ENCODE assay signal across 17 cellular contexts in genomic region chr19:4042064-4042730, GRCh38. TPM values are rescaled to one million over a fixed set of nuclear protein-coding genes. Genes with fewer than 3 reads are reported as not detected.
DNase-seq lines count a peak whose midpoint lies in the region; ATAC-seq and TF ChIP-seq lines count a peak whose summit lies in the region.
"Had no signal": no experiment of that assay in that cellular context is flagged by ENCODE, and none has a peak within 500 bp of the region (broad histone marks: within the 10 kb centered on the region; RNA-seq: fewer than 3 reads in every experiment).

No MANE protein-coding gene starts in this region.

- in situ Hi-C loops in transverse colon (cut with MboI; ENCODE audit: low pct_ligation_motif_present in 1 of 4, low pct_unique_long_range_greater_than_20kb in 1 of 4, low sequenced_read_pairs in 3 of 4) = no loop called here

- TF ChIP-seq EP300 in transverse colon (IDR thresholded peaks at IDR 0.05; ENCODE audit: low read depth) = no peak

- no peak overlapping the region for H3K27ac Mint-ChIP-seq in MCF 10A (ENCODE audit: low read depth, unreplicated experiment)
- H3K27ac Mint-ChIP-seq: CD8-positive, alpha-beta T cell had no signal

- H3K4me3 Mint-ChIP-seq in MCF 10A (ENCODE audit: unreplicated experiment) = no peak overlapping the region
- H3K4me3 Mint-ChIP-seq: CD8-positive, alpha-beta T cell had no signal

- CTCF ChIA-PET in MCF 10A (lab: Yijun Ruan, JAX) = interaction anchor here (0.7 kb wide), 2 partner anchors 192 to 425 kb away, joined by 3 read pairs; no protein-coding TSS in a partner anchor

- POLR2A ChIA-PET in MCF 10A (lab: Yijun Ruan, JAX) = interaction anchor here (1.5 kb wide), 1 partner anchor 10 kb away, joined by 4 read pairs; no protein-coding TSS in a partner anchor

- H3K4me1 ChIP-seq in breast epithelium = peaks cover 0 to 16% of the 10 kb centered on the region in 2 donors
- peaks cover 0 to 8% of the 10 kb centered on the region in 2 donors for H3K4me1 ChIP-seq in mucosa of rectum (ENCODE audit: control insufficient read depth in 2 of 2, insufficient read depth in 2 of 2, low read length in 2 of 2)
- H3K4me1 ChIP-seq in transverse colon = peaks cover 3 to 35% (median 17%) of the 10 kb centered on the region in 4 donors
- H3K4me1 ChIP-seq: A549 had no signal

- no peaks in the 10 kb centered on the region for H3K27me3 Mint-ChIP-seq in MCF 10A (ENCODE audit: insufficient read depth, unreplicated experiment)

- H3K4me1 Mint-ChIP-seq in MCF 10A (ENCODE audit: insufficient read depth, unreplicated experiment) = no peaks in the 10 kb centered on the region

- H3K4me3 ChIP-seq in breast epithelium = peak overlapping the region in 1 of 3 donors; percentile 24
- H3K4me3 ChIP-seq in mucosa of rectum (ENCODE audit: low read length in 2 of 2) = no peak overlapping the region
- H3K4me3 ChIP-seq in transverse colon = no peak overlapping the region
- H3K4me3 ChIP-seq: A549, SK-N-MC had no signal

- peak overlapping the region; percentile 78 to 83 for H3K27ac ChIP-seq in breast epithelium
- H3K27ac ChIP-seq in mucosa of rectum (ENCODE audit: low read depth in 2 of 2, low read length in 2 of 2) = peak overlapping the region; percentile 38 to 42
- H3K27ac ChIP-seq in transverse colon = peak overlapping the region; percentile 38 to 67 (median 51)
- H3K27ac ChIP-seq: A549, SK-N-MC had no signal

- no peaks in the 10 kb centered on the region for H3K36me3 ChIP-seq in breast epithelium
- peaks cover 9 to 15% of the 10 kb centered on the region in 2 donors for H3K36me3 ChIP-seq in mucosa of rectum (ENCODE audit: control insufficient read depth in 2 of 2, insufficient read depth in 2 of 2, low read length in 2 of 2)
- H3K36me3 ChIP-seq in transverse colon = peaks cover 0 to 22% (median 8%) of the 10 kb centered on the region in 4 donors

- no peaks in the 10 kb centered on the region for H3K9me3 ChIP-seq in breast epithelium
- no peaks in the 10 kb centered on the region for H3K9me3 ChIP-seq in mucosa of rectum (ENCODE audit: control insufficient read depth in 2 of 2, low read length in 2 of 2)
- no peaks in the 10 kb centered on the region for H3K9me3 ChIP-seq in transverse colon
- H3K9me3 ChIP-seq: A549 had no signal

- TF ChIP-seq CTCF in breast epithelium (IDR thresholded peaks at IDR 0.05) (no peak), MCF 10A (IDR thresholded peaks at IDR 0.05; ENCODE audit: unreplicated experiment) (no peak), transverse colon (IDR thresholded peaks at IDR 0.05) (no peak)

- TF ChIP-seq POLR2A in breast epithelium (IDR thresholded peaks at IDR 0.05) (no peak), transverse colon (IDR thresholded peaks at IDR 0.05) (no peak)

- H3K36me3 Mint-ChIP-seq in MCF 10A (ENCODE audit: insufficient read depth, unreplicated experiment) = peaks cover 75% of the 10 kb centered on the region

- WGBS in transverse colon (ENCODE audit: low coverage in 1 of 2), 2 donors = 70% methylated on average over 11 of the region's 14 CpGs; no CpG with 5 or more reads in 1 of the 2 donors

- ATAC-seq in esophagus mucosa (peak; percentile 6), HG03354 (IDR thresholded peaks at IDR 0.05; ENCODE audit: poor library complexity, severe bottlenecking, unreplicated experiment) (no peak)
- ATAC-seq: CD8-positive, alpha-beta T cell had no signal

- H3K27me3 ChIP-seq in breast epithelium (no peaks in the 10 kb centered on the region), mucosa of rectum (ENCODE audit: control insufficient read depth in 2 of 2, insufficient read depth in 2 of 2, low read length in 2 of 2) (no peaks in the 10 kb centered on the region), transverse colon (no peaks in the 10 kb centered on the region)

- H3K9me3 Mint-ChIP-seq in MCF 10A (ENCODE audit: unreplicated experiment) = no peaks in the 10 kb centered on the region
- H3K9me3 Mint-ChIP-seq: CD8-positive, alpha-beta T cell had no signal

- intact Hi-C loops in breast epithelium (cut with DNase I; ENCODE audit: low total_unique reads) = no loop called here
- intact Hi-C loops in MCF 10A (cut with micrococcal nuclease) = no loop called here
- intact Hi-C loops in transverse colon (cut with DNase I; ENCODE audit: low total_unique reads) = no loop called here

- H3K9ac ChIP-seq in mucosa of rectum (ENCODE audit: low read depth in 1 of 2, low read length in 2 of 2) = no peak overlapping the region

- BruUV-seq in MCF 10A (replicated peaks; lab: Mats Ljungman, UMichigan) = no TSS peak

- DNase-seq in breast epithelium (ENCODE audit: low spot score in 2 of 2) (no peak), MCF 10A (ENCODE audit: unreplicated experiment) (no peak), transverse colon (no peak), anterior cingulate cortex (lab: John Stamatoyannopoulos, UW) (no peak)
- DNase-seq in stimulated activated CD4-positive, alpha-beta T cell treated with anti-CD3 and anti-CD28 coated beads, Interleukin-4, amount 100 ng/mL, for 24 hours = no peak
- DNase-seq: CD8-positive, alpha-beta T cell; EL; midbrain; NCI-H1105; NK-92 treated with Interleukin-12 subunit alpha and Interleukin-12 subunit beta, amount 100 ng/mL, for 24 hours; stimulated activated CD4-positive, alpha-beta T cell treated with anti-CD3 and anti-CD28 coated beads, Interleukin-1b, Interleukin-23, amount 100 ng/mL, for 48 hours; stimulated activated CD8-positive, alpha-beta memory T cell treated with anti-CD3 and anti-CD28 coated beads, Interleukin-4, amount 100 ng/mL, for 48 hours had no signal

RNA-seq across cellular contexts. Expression of gene ZBTB7A, which starts 24.5 kb away (rescaled TPM):
- total RNA-seq in breast epithelium (10 to 100 TPM; 29.0 to 38.7 (median 29.8) TPM), MCF 10A (2022) (32.7 and 35.1 TPM in 2 replicates), esophagus mucosa (53.7 TPM), transverse colon (100 to 1,000 TPM; 101 to 224 (median 141) TPM)

RNA-seq across cellular contexts. Expression of gene PIAS4, which starts 34.7 kb away (rescaled TPM):
- 10 to 100 TPM in 2 of 3 donors, 1 to 10 TPM in 1; 9.4 to 17.0 (median 15.7) TPM for total RNA-seq in breast epithelium
- total RNA-seq in MCF 10A (2022) = 15.1 and 31.4 TPM in 2 replicates
- total RNA-seq in esophagus mucosa = 19.3 TPM
- total RNA-seq in transverse colon = 100 to 1,000 TPM in 1 of 4 donors, 10 to 100 TPM in 3; 15.5 to 110 (median 23.0) TPM

RNA-seq across cellular contexts. Expression of gene EEF2, which starts 56.9 kb away (rescaled TPM):
- total RNA-seq in breast epithelium = 1,000 to 10,000 TPM; 1,628 to 2,598 (median 1,993) TPM
- total RNA-seq in MCF 10A (2022) = 2,296 and 3,126 TPM in 2 replicates
- 2,169 TPM for total RNA-seq in esophagus mucosa
- 1,000 to 10,000 TPM; 1,013 to 1,686 (median 1,532) TPM for total RNA-seq in transverse colon
